ENCODE assay signal across 8 cellular contexts in genomic region chr18:41906528-41907256, GRCh38. TPM values are rescaled to one million over a fixed set of nuclear protein-coding genes. Genes with fewer than 3 reads are reported as not detected.
A peak's percentile ranks its signal among the peaks of the same experiment; 100 is the strongest.
DNase-seq lines count a peak whose midpoint lies in the region; ATAC-seq and TF ChIP-seq lines count a peak whose summit lies in the region.

No MANE protein-coding gene starts in this region.

- ATAC-seq in CD8-positive, alpha-beta T cell, result peak; percentile 95
- ATAC-seq in GM18519 (IDR thresholded peaks at IDR 0.05; ENCODE audit: low FRiP score, unreplicated experiment) (peak; percentile 96), HG02938 (IDR thresholded peaks at IDR 0.05; ENCODE audit: unreplicated experiment) (peak; percentile 98), esophagus mucosa (peak; percentile 55), omental fat pad (ENCODE audit: low FRiP score) (peak; percentile 52)

- peaks cover 2% of the 10 kb centered on the region for H3K27me3 Mint-ChIP-seq in CD8-positive, alpha-beta T cell (ENCODE audit: low read depth)

- H3K4me1 ChIP-seq in CD8-positive, alpha-beta T cell (ENCODE audit: insufficient read depth, low read length), result peaks cover 8% of the 10 kb centered on the region

- CTCF ChIA-PET in CD8-positive, alpha-beta T cell (lab: Charles Lee), result interaction anchor here (0.7 kb wide), 1 partner anchor 18 kb away, joined by 4 read pairs; no protein-coding TSS in a partner anchor

- peak; percentile 81 for TF ChIP-seq CTCF in CD8-positive, alpha-beta T cell (IDR thresholded peaks at IDR 0.05)
- TF ChIP-seq CTCF in WI38 (IDR thresholded peaks at IDR 0.05; ENCODE audit: low read depth, low read length) (peak; percentile 37; the same call in 1 of the 2 replicates), omental fat pad (IDR thresholded peaks at IDR 0.05) (peak in 1 of 3 donors; percentile 29)

- H3K9me3 ChIP-seq in CD8-positive, alpha-beta T cell (ENCODE audit: low read length), result no peaks in the 10 kb centered on the region

- no peaks in the 10 kb centered on the region for H3K9me3 Mint-ChIP-seq in CD8-positive, alpha-beta T cell

- H3K36me3 Mint-ChIP-seq in CD8-positive, alpha-beta T cell, result no peaks in the 10 kb centered on the region

- H3K4me3 Mint-ChIP-seq in CD8-positive, alpha-beta T cell, result no peak overlapping the region

- peaks cover 10% of the 10 kb centered on the region for H3K4me1 Mint-ChIP-seq in CD8-positive, alpha-beta T cell (ENCODE audit: low read depth)

- no peaks in the 10 kb centered on the region for H3K27me3 ChIP-seq in CD8-positive, alpha-beta T cell (ENCODE audit: insufficient read depth, low read length)

- POLR2A ChIA-PET in CD8-positive, alpha-beta T cell (lab: Charles Lee), result no interaction called here

- intact Hi-C loops in CD8-positive, alpha-beta T cell (cut with DNase I, micrococcal nuclease), result no loop called here

- H3K27ac Mint-ChIP-seq in CD8-positive, alpha-beta T cell, result no peak overlapping the region

- H3K36me3 ChIP-seq in CD8-positive, alpha-beta T cell (ENCODE audit: insufficient read depth, low read length), result no peaks in the 10 kb centered on the region

- no peak overlapping the region for H3K4me3 ChIP-seq in CD8-positive, alpha-beta T cell (ENCODE audit: low read depth, low read length)
- H3K4me3 ChIP-seq in WI38 (ENCODE audit: low read depth, low read length), result peak overlapping the region; percentile 29

- DNase-seq in CD8-positive, alpha-beta T cell, result peak in 4 of 7 experiments; percentile 0 to 45 (median 12)
- peak; percentile 75 for DNase-seq in NCI-H146 treated with DMSO at 0.1 percent for 48 hours (lab: John Stamatoyannopoulos, UW; ENCODE audit: unreplicated experiment)
- no peak for DNase-seq in omental fat pad (ENCODE audit: low spot score)
- no peak for DNase-seq in ureter (ENCODE audit: low spot score)

- no peak overlapping the region for H3K27ac ChIP-seq in CD8-positive, alpha-beta T cell (ENCODE audit: low read depth, low read length)

RNA-seq across cellular contexts. Expression of gene PIK3C3, which starts 48.3 kb away (rescaled TPM):
- 10 to 100 TPM; 33.5 to 34.7 TPM for total RNA-seq in CD8-positive, alpha-beta T cell
- total RNA-seq in esophagus mucosa (23.1 TPM), omental fat pad (10 to 100 TPM; 34.3 to 66.5 (median 38.0) TPM), ureter (68.0 TPM)

Comparison
In these comparisons a context has a peak if more than half of its experiments do, and no peak if none do; other contexts are left out.
1. DNase-seq: peak in CD8-positive, alpha-beta T cell (4 of 7) and NCI-H146 treated with DMSO at 0.1 percent for 48 hours (single experiment); none in omental fat pad (single experiment) and ureter (single experiment).
2. Peak in every context shown above with its lines, with median percentiles within 50 percentile points of each other: ATAC-seq.